In genomic region chr22:31045900-31046587, GRCh38 we compare ENCODE assay signal across 13 cellular contexts. TPM values are rescaled to one million over a fixed set of nuclear protein-coding genes. Genes with fewer than 3 reads are reported as not detected.
A peak's percentile ranks its signal among the peaks of the same experiment; 100 is the strongest.
DNase-seq lines count a peak whose midpoint lies in the region; ATAC-seq and TF ChIP-seq lines count a peak whose summit lies in the region.
"Had no signal": no experiment of that assay in that cellular context is flagged by ENCODE, and none has a peak within 500 bp of the region (broad histone marks: within the 10 kb centered on the region; RNA-seq: fewer than 3 reads in every experiment).

No MANE protein-coding gene starts in this region.

- no peak for DNase-seq in ascending aorta (ENCODE audit: low spot score in 2 of 2)
- no peak for DNase-seq in left ventricle myocardium superior
- no peak for DNase-seq in osteocyte (ENCODE audit: extremely low spot score, unreplicated experiment)
- DNase-seq in tibial artery: no peak
- DNase-seq in T1000 (lab: John Stamatoyannopoulos, UW): no peak
- DNase-seq: activated CD4-positive, alpha-beta T cell treated with anti-CD3 and anti-CD28 coated beads, Interleukin-2, amount 50 U/mL, for 48 hours; NCI-H1048; stimulated activated CD4-positive, alpha-beta T cell treated with anti-CD3 and anti-CD28 coated beads, Interleukin-1b, Interleukin-23, amount 100 ng/mL, for 48 hours; T-helper 2 cell had no signal

- H3K4me1 Mint-ChIP-seq in osteocyte (ENCODE audit: unreplicated experiment): peaks cover 14% of the 10 kb centered on the region
- H3K4me1 Mint-ChIP-seq: CD14-positive monocyte had no signal

- H3K36me3 Mint-ChIP-seq in osteocyte (ENCODE audit: unreplicated experiment): no peaks in the 10 kb centered on the region
- H3K36me3 Mint-ChIP-seq: CD14-positive monocyte had no signal

- intact Hi-C loops in ascending aorta (cut with DNase I) (no loop called here), left ventricle myocardium superior (cut with micrococcal nuclease) (no loop called here), tibial artery (cut with DNase I; ENCODE audit: low total_unique reads) (no loop called here)

- H3K9me3 Mint-ChIP-seq in osteocyte (ENCODE audit: unreplicated experiment): no peaks in the 10 kb centered on the region

- H3K4me1 ChIP-seq in ascending aorta: peaks cover 7 to 19% of the 10 kb centered on the region in 2 donors
- H3K4me1 ChIP-seq in tibial artery: peaks cover 0 to 48% (median 28%) of the 10 kb centered on the region in 4 donors
- H3K4me1 ChIP-seq: HAP-1 had no signal

- H3K27ac ChIP-seq in ascending aorta (peak overlapping the region; percentile 66 to 80), tibial artery (peak overlapping the region; percentile 71 to 80)

- ATAC-seq in left ventricle myocardium superior (peak; percentile 8), HG02642 (IDR thresholded peaks at IDR 0.05; ENCODE audit: poor library complexity, unreplicated experiment) (no peak), GM21526 (IDR thresholded peaks at IDR 0.05; ENCODE audit: low FRiP score, unreplicated experiment) (no peak)

- peak overlapping the region; percentile 45 for H3K27ac Mint-ChIP-seq in osteocyte (ENCODE audit: unreplicated experiment)
- H3K27ac Mint-ChIP-seq: CD14-positive monocyte had no signal

- H3K27me3 Mint-ChIP-seq in osteocyte (ENCODE audit: unreplicated experiment): peaks cover 4% of the 10 kb centered on the region

- H3K36me3 ChIP-seq in ascending aorta (no peaks in the 10 kb centered on the region), tibial artery (no peaks in the 10 kb centered on the region)
- H3K36me3 ChIP-seq: HAP-1 had no signal

- H3K9me3 ChIP-seq in ascending aorta (no peaks in the 10 kb centered on the region), tibial artery (no peaks in the 10 kb centered on the region)
- H3K9me3 ChIP-seq: HAP-1 had no signal

- TF ChIP-seq CTCF in ascending aorta (IDR thresholded peaks at IDR 0.05): no peak
- no peak for TF ChIP-seq CTCF in osteocyte (IDR thresholded peaks at IDR 0.05)
- TF ChIP-seq CTCF in tibial artery (IDR thresholded peaks at IDR 0.05): no peak

- H3K4me3 Mint-ChIP-seq in osteocyte (ENCODE audit: unreplicated experiment): no peak overlapping the region
- H3K4me3 Mint-ChIP-seq: CD14-positive monocyte had no signal

- H3K27me3 ChIP-seq in ascending aorta (no peaks in the 10 kb centered on the region), tibial artery (no peaks in the 10 kb centered on the region)

- H3K4me3 ChIP-seq in ascending aorta (no peak overlapping the region), tibial artery (no peak overlapping the region)
- H3K4me3 ChIP-seq: HAP-1 had no signal

RNA-seq across cellular contexts. Expression of gene SMTN, which starts 35.1 kb away (rescaled TPM):
- total RNA-seq in ascending aorta: 671 TPM
- total RNA-seq in left ventricle myocardium superior: 278 TPM
- total RNA-seq in osteocyte: 27.2 and 31.8 TPM in 2 replicates
